In genomic region chr9:111443454-111443853, GRCh38 we compare ENCODE assay signal across 29 cellular contexts.
"Had no signal": no experiment of that assay in that cellular context is flagged by ENCODE, and none has a peak within 500 bp of the region (broad histone marks: within the 10 kb centered on the region; RNA-seq: fewer than 3 reads in every experiment).

No MANE protein-coding gene starts in this region.

- H3K9ac ChIP-seq: neural progenitor cell had no signal

- H3K27me3 Mint-ChIP-seq: naive B cell; stimulated activated memory B cell treated with anti-CD40 and anti-IgM and Interleukin-4, amounts not matched to agents 10 μg/mL and 1 μg/mL and 100 μg/mL, for 72 hours had no signal

- H3K4me2 ChIP-seq: neural progenitor cell, smooth muscle cell had no signal

- H3K4me1 Mint-ChIP-seq: immature natural killer cell; naive B cell; natural killer cell; nephron progenitor cell; neural progenitor cell; stimulated activated memory B cell treated with anti-CD40 and anti-IgM and Interleukin-4, amounts not matched to agents 10 μg/mL and 1 μg/mL and 100 μg/mL, for 72 hours had no signal

- H3K9me3 ChIP-seq: left ventricle myocardium inferior, neutrophil, pancreas, right atrium auricular region, right lobe of liver, stomach, testis, thyroid gland, transverse colon, upper lobe of left lung, vagina had no signal

- H3K9me3 Mint-ChIP-seq: immature natural killer cell, natural killer cell, nephron progenitor cell, neural progenitor cell had no signal

- FAIRE-seq: pancreas had no signal

- H3K27ac Mint-ChIP-seq: immature natural killer cell; naive B cell; natural killer cell; nephron progenitor cell; neural progenitor cell; stimulated activated memory B cell treated with anti-CD40 and anti-IgM and Interleukin-4, amounts not matched to agents 10 μg/mL and 1 μg/mL and 100 μg/mL, for 72 hours had no signal

- ATAC-seq: natural killer cell; right lobe of liver; stimulated activated memory B cell treated with anti-CD40 and anti-IgM and Interleukin-4, amounts not matched to agents 10 μg/mL and 1 μg/mL and 100 μg/mL, for 72 hours had no signal

- DNase-seq: hypothalamus; immature natural killer cell; islet precursor cell; left ventricle myocardium inferior; mesendoderm; naive B cell; natural killer cell; nephron progenitor cell; occipital lobe; pancreas; right lobe of liver; stimulated activated CD4-positive, alpha-beta T cell treated with anti-CD3 and anti-CD28 coated beads, Interleukin-1b, Interleukin-23, amount 100 ng/mL, for 48 hours; stimulated activated CD4-positive, alpha-beta T cell treated with anti-CD3 and anti-CD28 coated beads, Interleukin-2, amount 100 ng/mL, for 48 hours; stimulated activated CD4-positive, alpha-beta T cell treated with anti-CD3 and anti-CD28 coated beads, Interleukin-4, amount 100 ng/mL, for 4 hours; stimulated activated CD8-positive, alpha-beta memory T cell treated with anti-CD3 and anti-CD28 coated beads, Interleukin-4, amount 100 ng/mL, for 48 hours; stimulated activated naive CD4-positive, alpha-beta T cell treated with Interleukin-2 at 50 U/mL for 16 hours; stomach; testis; thyroid gland; transverse colon; upper lobe of left lung had no signal

- H3K4me3 Mint-ChIP-seq: immature natural killer cell; mesothelial cell of epicardium; naive B cell; natural killer cell; nephron progenitor cell; neural progenitor cell; stimulated activated memory B cell treated with anti-CD40 and anti-IgM and Interleukin-4, amounts not matched to agents 10 μg/mL and 1 μg/mL and 100 μg/mL, for 72 hours had no signal

- H3K4me1 ChIP-seq: neural progenitor cell, right atrium auricular region, right lobe of liver, testis, thyroid gland, upper lobe of left lung had no signal

- H2AFZ ChIP-seq: neural progenitor cell had no signal

- H3K27me3 ChIP-seq: neural progenitor cell, neutrophil, pancreas, right atrium auricular region, right lobe of liver, stomach, testis, thyroid gland, transverse colon, upper lobe of left lung, vagina had no signal

- H3K4me3 ChIP-seq: left ventricle myocardium inferior, lung, neural progenitor cell, pancreas, right atrium auricular region, right lobe of liver, smooth muscle cell, stomach, testis, thyroid gland, transverse colon, upper lobe of left lung, vagina had no signal

- H3K27ac ChIP-seq: left ventricle myocardium inferior, neural progenitor cell, neutrophil, pancreas, right atrium auricular region, right lobe of liver, stomach, testis, thyroid gland, transverse colon, upper lobe of left lung, vagina had no signal

- H3K36me3 ChIP-seq: neural progenitor cell, pancreas had no signal
